In genomic region chr11:18203723-18204122, GRCh38 we compare ENCODE assay signal across 9 cellular contexts. TPM values are rescaled to one million over a fixed set of nuclear protein-coding genes. Genes with fewer than 3 reads are reported as not detected.
DNase-seq lines count a peak whose midpoint lies in the region; ATAC-seq, FAIRE-seq and TF ChIP-seq lines count a peak whose summit lies in the region.
"Had no signal": no experiment of that assay in that cellular context is flagged by ENCODE, and none has a peak within 500 bp of the region (broad histone marks: within the 10 kb centered on the region; RNA-seq: fewer than 3 reads in every experiment).

No MANE protein-coding gene starts in this region.

- TF ChIP-seq POLR2A in breast epithelium (IDR thresholded peaks at IDR 0.05) (no peak), H1 (IDR thresholded peaks at IDR 0.05; ENCODE audit: control extremely low read depth in 1 of 2, low read depth in 2 of 2, low read length in 2 of 2) (no peak), upper lobe of left lung (IDR thresholded peaks at IDR 0.05) (no peak), stomach (IDR thresholded peaks at IDR 0.05) (no peak)

- H3K23me2 ChIP-seq in H1 (ENCODE audit: low read depth, low read length) = no peaks in the 10 kb centered on the region

- H3K36me3 ChIP-seq in breast epithelium = no peaks in the 10 kb centered on the region
- H3K36me3 ChIP-seq in H1 (ENCODE audit: control insufficient read depth in 2 of 4, insufficient read depth in 4 of 4, low read length in 3 of 4) = no peaks in the 10 kb centered on the region
- no peaks in the 10 kb centered on the region for H3K36me3 ChIP-seq in upper lobe of left lung
- no peaks in the 10 kb centered on the region for H3K36me3 ChIP-seq in stomach

- no peak overlapping the region for H2AK5ac ChIP-seq in H1 (ENCODE audit: low read depth, low read length)

- no peak overlapping the region for H2BK120ac ChIP-seq in H1 (replicated peaks; ENCODE audit: low read depth, low read length)

- no peaks in the 10 kb centered on the region for H3K79me2 ChIP-seq in H1 (ENCODE audit: control insufficient read depth in 1 of 2, insufficient read depth in 2 of 2, low read length in 2 of 2)

- no peak overlapping the region for H3K23ac ChIP-seq in H1 (ENCODE audit: insufficient read length)

- H3K14ac ChIP-seq in H1 (ENCODE audit: insufficient read length) = no peak overlapping the region

- CTCF ChIA-PET in MCF 10A (lab: Yijun Ruan, JAX) (interaction anchor here (0.6 to 0.7 kb wide), 2 partner anchors 13 to 34 kb away, joined by 3 to 4 read pairs; no protein-coding TSS in a partner anchor), H1 (lab: Charles Lee; ENCODE audit: partially characterized antibody) (interaction anchor here (0.6 to 2.7 kb wide), 36 partner anchors 8 to 448 kb away, joined by 3 to 55 read pairs (median 6); partner anchors contain the start of genes MRGPRX4, SAA1 and SAAL1)

- no TSS peak for BruUV-seq in MCF 10A (replicated peaks; lab: Mats Ljungman, UMichigan)

- no peak for TF ChIP-seq CTCF in MCF 10A (IDR thresholded peaks at IDR 0.05; ENCODE audit: unreplicated experiment)
- no peak for TF ChIP-seq CTCF in breast epithelium (IDR thresholded peaks at IDR 0.05)
- peak; percentile 53 to 91 (median 80) for TF ChIP-seq CTCF in H1 (IDR thresholded peaks at IDR 0.05; ENCODE audit: control extremely low read depth in 1 of 3, insufficient read depth in 1 of 3, low read depth in 1 of 3, low read length in 3 of 3)
- peak in 3 of 6 experiments; percentile 19 to 21 (median 20) for TF ChIP-seq CTCF in upper lobe of left lung (IDR thresholded peaks at IDR 0.05)
- peak in 1 of 7 experiments; percentile 6 for TF ChIP-seq CTCF in stomach (IDR thresholded peaks at IDR 0.05)

- POLR2A ChIA-PET in MCF 10A (lab: Yijun Ruan, JAX) (no interaction called here), H1 (lab: Charles Lee; ENCODE audit: partially characterized antibody) (interaction anchor here (0.5 to 1.2 kb wide), 2 partner anchors 88 to 659 kb away, joined by 3 to 8 read pairs; partner anchors contain the start of gene USH1C)

- H3K9me3 ChIP-seq in breast epithelium = peaks cover 0 to under 1% of the 10 kb centered on the region in 2 donors
- H3K9me3 ChIP-seq in H1 (ENCODE audit: insufficient read depth in 2 of 2, low read depth in 1 of 2, low read length in 1 of 2) = no peaks in the 10 kb centered on the region
- H3K9me3 ChIP-seq in upper lobe of left lung = no peaks in the 10 kb centered on the region
- peaks cover 0 to 6% (median 0%) of the 10 kb centered on the region in 4 donors for H3K9me3 ChIP-seq in stomach

- TF ChIP-seq EP300 in H1 (IDR thresholded peaks at IDR 0.05; ENCODE audit: borderline replicate concordance in 1 of 2, low read depth in 2 of 2, low read length in 2 of 2) = no peak
- TF ChIP-seq EP300 in upper lobe of left lung (IDR thresholded peaks at IDR 0.05) = no peak
- no peak for TF ChIP-seq EP300 in stomach (IDR thresholded peaks at IDR 0.05)

- no peak overlapping the region for H2BK5ac ChIP-seq in H1 (ENCODE audit: low read depth, low read length)

- H2AFZ ChIP-seq in H1 (ENCODE audit: low read length) = peak overlapping the region; percentile 83

- H3K4me1 ChIP-seq in breast epithelium (no peaks in the 10 kb centered on the region), H1 (replicated peaks in 1 of 4; ENCODE audit: control insufficient read depth in 3 of 4, insufficient read depth in 4 of 4, low read length in 3 of 4) (no peaks in the 10 kb centered on the region), upper lobe of left lung (no peaks in the 10 kb centered on the region), stomach (no peaks in the 10 kb centered on the region)

- H4K20me1 ChIP-seq in H1 (replicated peaks in 1 of 2; ENCODE audit: control insufficient read depth in 1 of 2, insufficient read depth in 2 of 2, low read length in 2 of 2) = no peaks in the 10 kb centered on the region

- no peak overlapping the region for H4K8ac ChIP-seq in H1 (ENCODE audit: extremely low read depth, insufficient read depth, low read length)

- H3K56ac ChIP-seq in H1 (replicated peaks; ENCODE audit: insufficient read length, low read depth, low read length) = no peak overlapping the region

- no peak overlapping the region for H3K4me3 Mint-ChIP-seq in MCF 10A (ENCODE audit: unreplicated experiment)

- H3K4me2 ChIP-seq in H1 (ENCODE audit: insufficient read depth in 1 of 2, low read depth in 2 of 2, low read length in 2 of 2) = peak overlapping the region in 1 of 2 experiments; percentile 64; a peak in 2 of 4 replicates

- DNase-seq in MCF 10A (ENCODE audit: unreplicated experiment) (peak; percentile 30), breast epithelium (ENCODE audit: low spot score in 2 of 2) (no peak), NCI-H2227 (lab: John Stamatoyannopoulos, UW; ENCODE audit: unreplicated experiment) (peak; percentile 37), H1 (ENCODE audit: low read depth in 1 of 2, low spot score in 2 of 2) (peak in 1 of 2 experiments; percentile 58), upper lobe of left lung (no peak), stomach (no peak)

- no peak overlapping the region for H3K4ac ChIP-seq in H1 (replicated peaks; ENCODE audit: insufficient read length, low read depth, low read length)

- FAIRE-seq in H1 (lab: Jason Lieb, UNC) = peak; percentile 87

- H2BK12ac ChIP-seq in H1 (ENCODE audit: low read depth, low read length) = no peak overlapping the region

- no peaks in the 10 kb centered on the region for H3K9me3 Mint-ChIP-seq in MCF 10A (ENCODE audit: unreplicated experiment)

- no peak overlapping the region for H3K9ac ChIP-seq in H1 (replicated peaks in 1 of 4; ENCODE audit: extremely low read depth in 1 of 4, low read depth in 3 of 4, low read length in 3 of 4)

- H3K27me3 ChIP-seq in breast epithelium = peaks cover 0 to 8% of the 10 kb centered on the region in 2 donors
- no peaks in the 10 kb centered on the region for H3K27me3 ChIP-seq in H1 (replicated peaks in 1 of 4; ENCODE audit: control insufficient read depth in 3 of 4, extremely low read depth in 1 of 4, insufficient read depth in 3 of 4, low read length in 3 of 4)
- no peaks in the 10 kb centered on the region for H3K27me3 ChIP-seq in upper lobe of left lung
- H3K27me3 ChIP-seq in stomach = peaks cover 0 to 30% (median 2%) of the 10 kb centered on the region in 3 donors

- no peaks in the 10 kb centered on the region for H3K4me1 Mint-ChIP-seq in MCF 10A (ENCODE audit: insufficient read depth, unreplicated experiment)

- no peak overlapping the region for H2BK15ac ChIP-seq in H1 (ENCODE audit: low read length)

- ATAC-seq in upper lobe of left lung (ENCODE audit: low FRiP score in 2 of 2) = peak; percentile 40 to 61
- ATAC-seq in GM21576 (IDR thresholded peaks at IDR 0.05; ENCODE audit: unreplicated experiment) = no peak
- ATAC-seq in HG02970 (IDR thresholded peaks at IDR 0.05; ENCODE audit: low FRiP score, unreplicated experiment) = no peak

- H2BK20ac ChIP-seq in H1 (ENCODE audit: low read length) = no peak overlapping the region

- intact Hi-C loops in MCF 10A (cut with micrococcal nuclease) = no loop called here
- intact Hi-C loops in breast epithelium (cut with DNase I; ENCODE audit: low total_unique reads) = no loop called here
- intact Hi-C loops in stomach (cut with DNase I; ENCODE audit: low total_unique reads) = no loop called here

- no peak overlapping the region for H3K27ac Mint-ChIP-seq in MCF 10A (ENCODE audit: low read depth, unreplicated experiment)

- no peaks in the 10 kb centered on the region for H3K79me1 ChIP-seq in H1 (ENCODE audit: low read depth, low read length)

- no peak overlapping the region for H4K91ac ChIP-seq in H1 (replicated peaks; ENCODE audit: insufficient read length, low read length)

- H3K4me3 ChIP-seq in breast epithelium (no peak overlapping the region), H1 (ENCODE audit: extremely low read depth in 1 of 4, insufficient read depth in 2 of 4, low read depth in 3 of 4, low read length in 4 of 4) (no peak overlapping the region), upper lobe of left lung (no peak overlapping the region), stomach (no peak overlapping the region)

- no peaks in the 10 kb centered on the region for H3K36me3 Mint-ChIP-seq in MCF 10A (ENCODE audit: insufficient read depth, unreplicated experiment)

- TF ChIP-seq RAD21 in H1 (IDR thresholded peaks at IDR 0.05 in 1 of 2, conservative IDR thresholded peaks at IDR 0.05 in 1 of 2; ENCODE audit: low read depth in 2 of 2, low read length in 2 of 2) = peak; percentile 90 to 94

- H3K27ac ChIP-seq in breast epithelium (no peak overlapping the region), H1 (ENCODE audit: low read depth, low read length) (no peak overlapping the region), upper lobe of left lung (no peak overlapping the region), stomach (no peak overlapping the region)

- no peaks in the 10 kb centered on the region for H3K27me3 Mint-ChIP-seq in MCF 10A (ENCODE audit: insufficient read depth, unreplicated experiment)

- 5% methylated on average over 6 of the region's 6 CpGs; no CpG with 5 or more reads in 1 of the 2 experiments for WGBS in H1 (ENCODE audit: extremely low coverage in 1 of 2, insufficient coverage in 1 of 2, insufficient read length in 1 of 2, insufficient replicate concordance in 2 of 2, low coverage in 1 of 2, low lambda C conversion rate in 2 of 2, missing lambda C conversion rate in 1 of 2), 2 experiments
- 9 to 14% methylated on average over 5 to 6 of the region's 6 CpGs for WGBS in upper lobe of left lung, 2 donors
- WGBS in stomach, 5 donors = 12 to 17% (median 15%) methylated on average over 5 to 6 of the region's 6 CpGs

- no peak overlapping the region for H4K5ac ChIP-seq in H1 (ENCODE audit: insufficient read length, low read depth, low read length)

- H3K18ac ChIP-seq in H1 (ENCODE audit: extremely low read depth, low read length) = no peak overlapping the region

RNA-seq across cellular contexts. Expression of gene MRGPRX4, which starts 31.1 kb away (rescaled TPM):
- total RNA-seq in MCF 10A (2022) (not detected in 2 replicates), breast epithelium (not detected), upper lobe of left lung (not detected), stomach (not detected)
- total RNA-seq in H1 (2021; fragmentation: NEBNext Ultra II Directional; extraction: Animal tissue kit (Norgen Biotek cat#: 25700)) = not detected in 2 replicates
- polyA plus RNA-seq in H1 (2011; rRNA removed) (not detected in 2 replicates), stomach (not detected)
- polyA plus RNA-seq in H1 (2011; cell fraction: cytosol; rRNA removed) = not detected
- polyA plus RNA-seq in H1 (2011; cell fraction: nucleus; rRNA removed) = not detected
- polyA plus RNA-seq in H1 (2012, experiment 1 of 2) = not detected in 4 replicates
- polyA plus RNA-seq in H1 (2012, experiment 2 of 2) = not detected
- polyA plus RNA-seq in H1 (2013, experiment 1 of 2) = not detected
- not detected for polyA plus RNA-seq in H1 (2013, experiment 2 of 2)
- polyA minus RNA-seq in H1 (2011; rRNA and poly(A)+ RNA removed) = not detected in 2 replicates
- polyA minus RNA-seq in H1 (2011; cell fraction: cytosol; rRNA and poly(A)+ RNA removed) = not detected
- not detected for polyA minus RNA-seq in H1 (2011; cell fraction: nucleus; rRNA and poly(A)+ RNA removed)
- total RNA-seq: T-helper 1 cell treated with Interleukin-12 subunit alpha and Interleukin-12 subunit beta and Interleukin-4 antibody, amounts not matched to agents 30 ng/mL and 1 ng/mL, for 36 hours had no signal

RNA-seq across cellular contexts. Expression of gene SAA4, which starts 32.9 kb away (rescaled TPM):
- total RNA-seq in MCF 10A (2022) (not detected in 2 replicates), breast epithelium (10 to 100 TPM in 1 of 3 donors, 1 to 10 TPM in 1, not detected in 1; 5.6 to 45.2 TPM), upper lobe of left lung (under 1 TPM in 1 of 6 donors, not detected in 5; 0.72 TPM), stomach (not detected)
- total RNA-seq in H1 (2021; fragmentation: NEBNext Ultra II Directional; extraction: Animal tissue kit (Norgen Biotek cat#: 25700)) = not detected in 2 replicates
- polyA plus RNA-seq in H1 (2011; rRNA removed) (not detected in 2 replicates), stomach (1 to 10 TPM in 1 of 3 donors, not detected in 2; 1.6 TPM)
- polyA plus RNA-seq in H1 (2011; cell fraction: cytosol; rRNA removed) = not detected
- polyA plus RNA-seq in H1 (2011; cell fraction: nucleus; rRNA removed) = not detected
- polyA plus RNA-seq in H1 (2012, experiment 1 of 2) = not detected in 4 replicates
- polyA plus RNA-seq in H1 (2012, experiment 2 of 2) = not detected
- not detected for polyA plus RNA-seq in H1 (2013, experiment 1 of 2)
- polyA plus RNA-seq in H1 (2013, experiment 2 of 2) = not detected
- not detected in 2 replicates for polyA minus RNA-seq in H1 (2011; rRNA and poly(A)+ RNA removed)
- polyA minus RNA-seq in H1 (2011; cell fraction: cytosol; rRNA and poly(A)+ RNA removed) = not detected
- not detected for polyA minus RNA-seq in H1 (2011; cell fraction: nucleus; rRNA and poly(A)+ RNA removed)
- total RNA-seq: T-helper 1 cell treated with Interleukin-12 subunit alpha and Interleukin-12 subunit beta and Interleukin-4 antibody, amounts not matched to agents 30 ng/mL and 1 ng/mL, for 36 hours had no signal

RNA-seq across cellular contexts. Expression of gene SAA2, which starts 44.7 kb away (rescaled TPM):
- total RNA-seq in MCF 10A (2022) = 12.2 and 12.7 TPM in 2 replicates
- 100 to 1,000 TPM in 2 of 3 donors, 1 to 10 TPM in 1; 7.5 to 567 (median 428) TPM for total RNA-seq in breast epithelium
- total RNA-seq in H1 (2021; fragmentation: NEBNext Ultra II Directional; extraction: Animal tissue kit (Norgen Biotek cat#: 25700)) = not detected in 2 replicates
- not detected in 2 replicates for polyA plus RNA-seq in H1 (2011; rRNA removed)
- polyA plus RNA-seq in H1 (2011; cell fraction: cytosol; rRNA removed) = not detected
- 0.27 TPM for polyA plus RNA-seq in H1 (2011; cell fraction: nucleus; rRNA removed)
- polyA plus RNA-seq in H1 (2012, experiment 1 of 2) = not detected in 4 replicates
- not detected for polyA plus RNA-seq in H1 (2012, experiment 2 of 2)
- polyA plus RNA-seq in H1 (2013, experiment 1 of 2) = not detected
- not detected for polyA plus RNA-seq in H1 (2013, experiment 2 of 2)
- not detected in 2 replicates for polyA minus RNA-seq in H1 (2011; rRNA and poly(A)+ RNA removed)
- not detected for polyA minus RNA-seq in H1 (2011; cell fraction: cytosol; rRNA and poly(A)+ RNA removed)
- not detected for polyA minus RNA-seq in H1 (2011; cell fraction: nucleus; rRNA and poly(A)+ RNA removed)
- 10 to 100 TPM in 3 of 6 donors, 1 to 10 TPM in 2, not detected in 1; 2.0 to 50.3 (median 11.7) TPM for total RNA-seq in upper lobe of left lung
- 10 to 100 TPM in 1 of 5 donors, 1 to 10 TPM in 2, not detected in 2; 2.7 to 60.7 (median 5.2) TPM for total RNA-seq in stomach
- polyA plus RNA-seq in stomach = 10 to 100 TPM in 2 of 3 donors, 1 to 10 TPM in 1; 6.3 to 98.2 (median 42.1) TPM
- total RNA-seq: T-helper 1 cell treated with Interleukin-12 subunit alpha and Interleukin-12 subunit beta and Interleukin-4 antibody, amounts not matched to agents 30 ng/mL and 1 ng/mL, for 36 hours had no signal

Comparison
In these comparisons a context has a peak if more than half of its experiments do, and no peak if none do; other contexts are left out.
1. DNase-seq: peak in MCF 10A (single experiment) and NCI-H2227 (single experiment); none in breast epithelium (0 of 2), upper lobe of left lung (0 of 2) and stomach (single experiment).
2. CTCF ChIP-seq: peak in H1 (3 of 3); none in MCF 10A (single experiment) and breast epithelium (0 of 3).
3. ATAC-seq: peak in upper lobe of left lung (2 of 2); none in GM21576 (single experiment) and HG02970 (single experiment).